Comparison of ENCODE assay signal across 20 cellular contexts in genomic region chr6:49563006-49563886, GRCh38. TPM values are rescaled to one million over a fixed set of nuclear protein-coding genes. Genes with fewer than 3 reads are reported as not detected.
"Had no signal": no experiment of that assay in that cellular context is flagged by ENCODE, and none has a peak within 500 bp of the region (broad histone marks: within the 10 kb centered on the region; RNA-seq: fewer than 3 reads in every experiment).

No MANE protein-coding gene starts in this region.

- H3K27me3 ChIP-seq: adrenal gland, neural progenitor cell, pancreas, right lobe of liver had no signal

- H3K4me3 ChIP-seq: adrenal gland, neural progenitor cell, pancreas, right lobe of liver, smooth muscle cell, stomach had no signal

- H3K4me2 ChIP-seq: neural progenitor cell, smooth muscle cell had no signal

- DNase-seq: activated CD4-positive, alpha-beta T cell treated with anti-CD3 and anti-CD28 coated beads for 1 hour; activated gamma-delta T cell treated with Interleukin-2 at 50 U/mL for 16 hours; adrenal gland; dermis blood vessel endothelial cell; effector memory CD4-positive, alpha-beta T cell; foreskin fibroblast; left cardiac atrium; mesenchymal stem cell; naive thymus-derived CD4-positive, alpha-beta T cell; pancreas; right lobe of liver; stimulated activated CD4-positive, alpha-beta T cell treated with anti-CD3 and anti-CD28 coated beads, Interleukin-4, amount 100 ng/mL, for 1 hour; stomach; T-helper 1 cell; T-helper 9 cell had no signal

- H3K27ac ChIP-seq: adrenal gland, neural progenitor cell, pancreas, right lobe of liver, stomach had no signal

- H3K9me3 ChIP-seq: adrenal gland, pancreas, right lobe of liver had no signal

- H2AFZ ChIP-seq: neural progenitor cell had no signal

- H3K4me1 ChIP-seq: adrenal gland, neural progenitor cell, pancreas, stomach had no signal

- H3K9ac ChIP-seq: neural progenitor cell had no signal

- H3K36me3 ChIP-seq: adrenal gland, neural progenitor cell, pancreas, right lobe of liver, stomach had no signal

RNA-seq across cellular contexts. Expression of gene C6orf141, which starts 12.8 kb away (rescaled TPM):
- total RNA-seq: activated CD8-positive, alpha-beta memory T cell treated with anti-CD3 and anti-CD28 coated beads for 36 hours; activated T-helper 1 cell treated with anti-CD3 and anti-CD28 coated beads, Interleukin-12 subunit alpha, Interleukin-12 subunit beta, Interleukin-2, Interleukin-4 antibody, amounts not matched to agents 30 ng/mL and 10 ng/mL and 1 ng/mL, durations not matched to agents 14 hours and 24 hours and 36 hours; chondrocyte had no signal
- polyA plus RNA-seq: naive thymus-derived CD4-positive, alpha-beta T cell had no signal
